In the genomic region with DNA sequence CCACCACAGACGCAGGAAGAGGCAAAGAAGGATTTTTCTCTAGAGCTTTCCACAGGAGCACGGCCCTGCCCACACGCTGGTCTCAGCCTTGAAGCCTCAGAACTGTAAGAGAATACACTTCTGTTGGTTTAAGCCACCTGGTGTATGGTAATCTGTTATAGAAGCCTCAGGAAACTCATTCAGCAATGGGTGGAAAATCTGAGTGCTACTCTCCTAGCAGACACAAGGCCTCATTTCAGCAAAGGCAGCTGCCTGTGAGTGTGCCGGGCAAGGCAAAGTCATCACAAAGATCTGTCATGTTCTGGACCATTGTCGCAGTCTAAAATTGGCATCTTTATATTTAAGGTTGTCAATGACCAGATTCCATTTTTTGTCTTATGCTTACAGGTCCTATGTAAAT, we compare ENCODE assay signal across 16 cellular contexts. TPM values are rescaled to one million over a fixed set of nuclear protein-coding genes. Genes with fewer than 3 reads are reported as not detected.
A peak's percentile ranks its signal among the peaks of the same experiment; 100 is the strongest.
DNase-seq lines count a peak whose midpoint lies in the region; ATAC-seq, FAIRE-seq and TF ChIP-seq lines count a peak whose summit lies in the region.
"Had no signal": no experiment of that assay in that cellular context is flagged by ENCODE, and none has a peak within 500 bp of the region (broad histone marks: within the 10 kb centered on the region; RNA-seq: fewer than 3 reads in every experiment).

No MANE protein-coding gene starts in this region.

- WGBS in A549 (ENCODE audit: missing lambda C conversion rate), result 93% methylated on average over 5 of the region's 5 CpGs
- 72 to 77% methylated on average over 5 of the region's 5 CpGs for WGBS in GM23248 (ENCODE audit: low coverage in 1 of 2, low lambda C conversion rate in 2 of 2, missing lambda C conversion rate in 2 of 2), 2 experiments

- POLR2A ChIA-PET in A549 (lab: Yijun Ruan, JAX) (no interaction called here), PC-9 (lab: Charles Lee; ENCODE audit: unreplicated experiment) (no interaction called here), HEK293T (lab: Yijun Ruan, JAX) (no interaction called here)

- H3K9me2 ChIP-seq in GM23248 (ENCODE audit: insufficient read depth) (no peaks in the 10 kb centered on the region), PC-9 (ENCODE audit: insufficient read depth) (no peaks in the 10 kb centered on the region)

- FAIRE-seq in A549 (lab: Jason Lieb, UNC), result no peak
- FAIRE-seq: frontal cortex, K562 had no signal

- H3K4me3 ChIP-seq in A549 (no peak overlapping the region), GM23248 (no peak overlapping the region), osteoblast (ENCODE audit: insufficient read depth, low read length) (no peak overlapping the region), PC-9 (no peak overlapping the region)
- H3K4me3 ChIP-seq: K562 had no signal

- TF ChIP-seq RAD21 in A549 (conservative IDR thresholded peaks at IDR 0.05 in 1 of 2, IDR thresholded peaks at IDR 0.05 in 1 of 2), result no peak

- H3K4me1 ChIP-seq in A549, result peaks cover 35% of the 10 kb centered on the region
- H3K4me1 ChIP-seq in GM23248 (ENCODE audit: insufficient read depth), result peaks cover 37% of the 10 kb centered on the region
- H3K4me1 ChIP-seq in osteoblast (ENCODE audit: insufficient read depth, low read length), result peaks cover 28% of the 10 kb centered on the region
- no peaks in the 10 kb centered on the region for H3K4me1 ChIP-seq in PC-9 (replicated peaks; ENCODE audit: insufficient read depth)

- H3K79me2 ChIP-seq in GM23248 (ENCODE audit: insufficient read depth) (peaks cover 90% of the 10 kb centered on the region), osteoblast (ENCODE audit: insufficient read depth, low read length) (peaks cover 72% of the 10 kb centered on the region), PC-9 (ENCODE audit: low read depth) (no peaks in the 10 kb centered on the region)

- DNase-seq in A549 (ENCODE audit: low read depth in 1 of 2, low spot score in 1 of 2) (no peak), GM23248 (peak; percentile 66), astrocyte of the hippocampus (ENCODE audit: low read depth, low spot score) (peak; percentile 40), osteoblast (ENCODE audit: insufficient read length, low spot score, missing footprints) (no peak), PC-9 (no peak), HEK293T (ENCODE audit: extremely low spot score) (no peak)
- DNase-seq: activated naive CD8-positive, alpha-beta T cell treated with anti-CD3 and anti-CD28 coated beads, Interleukin-2, amount 10 ng/mL, durations not matched to agents 7 days and 5 days; kidney glomerular epithelial cell; NCI-H146; NCI-H774; stimulated activated naive CD4-positive, alpha-beta T cell treated with Interleukin-2 at 50 U/mL for 16 hours had no signal

- H2AFZ ChIP-seq in GM23248 (no peak overlapping the region), osteoblast (ENCODE audit: low read length) (no peak overlapping the region), PC-9 (no peak overlapping the region)

- intact Hi-C loops in PC-9 (cut with micrococcal nuclease; ENCODE audit: unreplicated experiment), result no loop called here

- no peaks in the 10 kb centered on the region for H4K20me1 ChIP-seq in GM23248 (ENCODE audit: insufficient read depth)
- H4K20me1 ChIP-seq in osteoblast (ENCODE audit: insufficient read depth, low read length), result no peaks in the 10 kb centered on the region
- no peaks in the 10 kb centered on the region for H4K20me1 ChIP-seq in PC-9 (ENCODE audit: insufficient read depth)

- ATAC-seq in A549 (no peak), GM18907 (IDR thresholded peaks at IDR 0.05; ENCODE audit: unreplicated experiment) (no peak), GM18873 (IDR thresholded peaks at IDR 0.05; ENCODE audit: low FRiP score, unreplicated experiment) (no peak)
- ATAC-seq: K562 had no signal

- peaks cover 3% of the 10 kb centered on the region; the same call in 1 of the 2 replicates for H3K36me3 ChIP-seq in GM23248 (ENCODE audit: low read depth)
- no peaks in the 10 kb centered on the region for H3K36me3 ChIP-seq in osteoblast (ENCODE audit: insufficient read depth, low read length)
- no peaks in the 10 kb centered on the region for H3K36me3 ChIP-seq in PC-9 (ENCODE audit: low read depth)

- H3K4me2 ChIP-seq in A549 (peak overlapping the region; percentile 84; the same call in 2 of the 3 replicates), GM23248 (ENCODE audit: unreplicated experiment) (peak overlapping the region; percentile 76), osteoblast (ENCODE audit: insufficient read depth, low read length) (no peak overlapping the region), PC-9 (no peak overlapping the region)

- TF ChIP-seq CTCF in A549 (IDR thresholded peaks at IDR 0.05) (no peak), osteoblast (IDR thresholded peaks at IDR 0.05; ENCODE audit: extremely low read depth, low read depth, low read length) (no peak), PC-9 (conservative IDR thresholded peaks at IDR 0.05) (no peak)

- peak overlapping the region; percentile 88 for H3K9ac ChIP-seq in GM23248

- H3K9me3 ChIP-seq in A549 (no peaks in the 10 kb centered on the region), GM23248 (ENCODE audit: low read depth) (no peaks in the 10 kb centered on the region), osteoblast (ENCODE audit: low read depth, low read length) (no peaks in the 10 kb centered on the region), PC-9 (ENCODE audit: insufficient read depth, low read depth) (no peaks in the 10 kb centered on the region)

- no peak for TF ChIP-seq EP300 in A549 (IDR thresholded peaks at IDR 0.05)

- peak overlapping the region; percentile 68 to 87 for H3K27ac ChIP-seq in A549
- peak overlapping the region; percentile 99 for H3K27ac ChIP-seq in GM23248
- H3K27ac ChIP-seq in osteoblast (ENCODE audit: low read depth, low read length), result peak overlapping the region; percentile 97
- H3K27ac ChIP-seq in PC-9, result no peak overlapping the region

- in situ Hi-C loops in GM23248 (cut with MboI), result no loop called here

- H3K27me3 ChIP-seq in GM23248 (replicated peaks; ENCODE audit: insufficient read depth) (no peaks in the 10 kb centered on the region), osteoblast (ENCODE audit: insufficient read depth, low read length) (no peaks in the 10 kb centered on the region), PC-9 (ENCODE audit: insufficient read depth, low read depth) (peaks cover 21% of the 10 kb centered on the region)

- CTCF ChIA-PET in A549 (lab: Yijun Ruan, JAX) (interaction anchor here (0.6 to 0.7 kb wide), 2 partner anchors 19 to 102 kb away, joined by 3 read pairs; no protein-coding TSS in a partner anchor), PC-9 (lab: Charles Lee) (no interaction called here), HEK293T (lab: Yijun Ruan, JAX) (no interaction called here)

- TF ChIP-seq POLR2A in A549 (IDR thresholded peaks at IDR 0.05; ENCODE audit: low read length), result no peak

- no TSS peak for BruUV-seq in PC-9 (replicated peaks; lab: Mats Ljungman, UMichigan)

- H3F3A ChIP-seq in GM23248 (ENCODE audit: insufficient read depth) (peaks cover 48% of the 10 kb centered on the region), PC-9 (ENCODE audit: insufficient read depth, low read depth) (no peaks in the 10 kb centered on the region)

TF ChIP-seq in A549, 52 proteins besides CTCF, POLR2A, EP300 and RAD21 (continues in another document):
- TF ChIP-seq ZFP36 (IDR thresholded peaks at IDR 0.05; ENCODE audit: borderline replicate concordance, partially characterized antibody), result no peak
- no peak for TF ChIP-seq HEYL (CRISPR knock-in tag; IDR thresholded peaks at IDR 0.05)

TF ChIP-seq in HEK293T, 16 proteins besides CTCF, POLR2A, EP300 and RAD21:
- TF ChIP-seq FOXK2 (IDR thresholded peaks at IDR 0.05), result no peak
- TF ChIP-seq BHLHE40 (IDR thresholded peaks at IDR 0.05; ENCODE audit: borderline replicate concordance), result no peak
- no peak for TF ChIP-seq ELF4 (IDR thresholded peaks at IDR 0.05)
- no peak for TF ChIP-seq FOXM1 (IDR thresholded peaks at IDR 0.05; ENCODE audit: borderline replicate concordance)
- TF ChIP-seq FOXA1 (IDR thresholded peaks at IDR 0.05), result no peak
- TF ChIP-seq LEF1 (IDR thresholded peaks at IDR 0.05; ENCODE audit: borderline replicate concordance), result no peak
- TF ChIP-seq, protein P1, sequence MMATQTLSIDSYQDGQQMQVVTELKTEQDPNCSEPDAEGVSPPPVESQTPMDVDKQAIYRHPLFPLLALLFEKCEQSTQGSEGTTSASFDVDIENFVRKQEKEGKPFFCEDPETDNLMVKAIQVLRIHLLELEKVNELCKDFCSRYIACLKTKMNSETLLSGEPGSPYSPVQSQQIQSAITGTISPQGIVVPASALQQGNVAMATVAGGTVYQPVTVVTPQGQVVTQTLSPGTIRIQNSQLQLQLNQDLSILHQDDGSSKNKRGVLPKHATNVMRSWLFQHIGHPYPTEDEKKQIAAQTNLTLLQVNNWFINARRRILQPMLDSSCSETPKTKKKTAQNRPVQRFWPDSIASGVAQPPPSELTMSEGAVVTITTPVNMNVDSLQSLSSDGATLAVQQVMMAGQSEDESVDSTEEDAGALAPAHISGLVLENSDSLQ (IDR thresholded peaks at IDR 0.05), result no peak
- no peak for TF ChIP-seq SP1 (IDR thresholded peaks at IDR 0.05)
- TF ChIP-seq CTBP1 (IDR thresholded peaks at IDR 0.05; ENCODE audit: borderline replicate concordance), result no peak
- no peak for TF ChIP-seq NFRKB (IDR thresholded peaks at IDR 0.05)
- TF ChIP-seq SUZ12 (IDR thresholded peaks at IDR 0.05), result no peak
- TF ChIP-seq L3MBTL2 (conservative IDR thresholded peaks at IDR 0.05), result no peak
- TF ChIP-seq ARNT (IDR thresholded peaks at IDR 0.05), result no peak
- no peak for TF ChIP-seq TARDBP (IDR thresholded peaks at IDR 0.05)
- no peak for TF ChIP-seq ZNF384 (IDR thresholded peaks at IDR 0.05)
- TF ChIP-seq HDGF (IDR thresholded peaks at IDR 0.05; ENCODE audit: borderline replicate concordance), result no peak

RNA-seq across cellular contexts. Expression of gene ATP10A, which starts 31.0 kb away (rescaled TPM):
- polyA plus RNA-seq in A549 (2011; rRNA removed) (5.9 and 6.0 TPM in 2 replicates), A549 (2017; fragmentation: RNase III; extraction: RNeasy Plus Mini Kit Qiagen cat#74134 plus additional on column Dnase treatment) (6.6 to 7.6 TPM (median 6.8 TPM) in 3 replicates), GM23248 (2016; fragmentation: Nextera tagmentation; extraction: Ambion mirVana) (20.4 and 22.2 TPM in 2 replicates)
- polyA plus RNA-seq in A549 (2012; cell fraction: cytosol; rRNA removed), result 7.7 and 8.2 TPM in 2 replicates
- 16.7 and 21.2 TPM in 2 replicates for polyA plus RNA-seq in A549 (2012; cell fraction: nucleus; rRNA removed)
- 9.4 and 9.5 TPM in 2 replicates for polyA minus RNA-seq in A549 (2011; rRNA and poly(A)+ RNA removed)
- total RNA-seq in GM23248 (2014; rRNA removed; shearing (Covaris generic)), result 64.1 and 73.1 TPM in 2 replicates
- total RNA-seq in osteoblast (26.5 and 32.9 TPM in 2 replicates), PC-9 (2021) (not detected in 2 replicates)
- total RNA-seq: dermis microvascular lymphatic vessel endothelial cell had no signal
- polyA plus RNA-seq: K562 had no signal

Comparison
In these comparisons a context has a peak if more than half of its experiments do, and no peak if none do; other contexts are left out.
1. DNase-seq: peak in GM23248 (single experiment) and astrocyte of the hippocampus (single experiment); none in A549 (0 of 2), osteoblast (single experiment), PC-9 (0 of 2) and HEK293T (single experiment).
2. H3K4me2 ChIP-seq: peak in A549 (single experiment) and GM23248 (single experiment); none in osteoblast (single experiment) and PC-9 (single experiment).
3. RNA of gene ATP10A, which starts 31.0 kb away (total RNA-seq): 64.1 to 73.1 TPM in GM23248 and 26.5 to 32.9 TPM in osteoblast; not detected in PC-9; every median in the first group is over 10 times any median in the second.